8 cellular contexts compared by ENCODE assay signal in genomic region chr3:17151598-17152373, GRCh38.
DNase-seq lines count a peak whose midpoint lies in the region; ATAC-seq and TF ChIP-seq lines count a peak whose summit lies in the region.

No MANE protein-coding gene starts in this region.

- peak; percentile 81 for DNase-seq in GM06990 (ENCODE audit: extremely low read depth, insufficient read length)
- peak; percentile 24 for DNase-seq in NAMALWA (ENCODE audit: low spot score)
- DNase-seq in activated effector memory CD4-positive, alpha-beta T cell treated with Interleukin-2 at 50 U/mL for 16 hours, result peak; percentile 85
- DNase-seq in stimulated activated CD4-positive, alpha-beta T cell treated with anti-CD3 and anti-CD28 coated beads, Interleukin-1b, Interleukin-23, amount 100 ng/mL, for 24 hours (ENCODE audit: low read depth in 4 of 4, low spot score in 1 of 4), result peak; percentile 47 to 79 (median 58)
- DNase-seq in foreskin melanocyte, result no peak
- no peak for DNase-seq in NCI-H446 (lab: John Stamatoyannopoulos, UW)
- DNase-seq in Right ventricle myocardium superior, result no peak

- TF ChIP-seq CTCF in GM06990 (IDR thresholded peaks at IDR 0.05; ENCODE audit: insufficient read depth, low read length, poor library complexity, severe bottlenecking), result peak; percentile 15

- H3K36me3 ChIP-seq in GM06990 (ENCODE audit: control insufficient read depth, insufficient read depth, low read length), result peaks cover 18% of the 10 kb centered on the region

- no peaks in the 10 kb centered on the region for H3K27me3 ChIP-seq in GM06990 (replicated peaks; ENCODE audit: control insufficient read depth, insufficient read depth, low read length)

- ATAC-seq in GM21786 (IDR thresholded peaks at IDR 0.05; ENCODE audit: unreplicated experiment) (peak; percentile 96), Right ventricle myocardium superior (ENCODE audit: poor library complexity) (no peak)

- intact Hi-C loops in Right ventricle myocardium superior (cut with DNase I), result no loop called here

- peak overlapping the region; percentile 22; the same call in 1 of the 2 replicates for H3K4me3 ChIP-seq in GM06990 (replicated peaks; ENCODE audit: low read depth, low read length)

Comparison
In these comparisons a context has a peak if more than half of its experiments do, and no peak if none do; other contexts are left out.
1. DNase-seq: peak in GM06990 (single experiment), NAMALWA (single experiment), activated effector memory CD4-positive, alpha-beta T cell treated with Interleukin-2 at 50 U/mL for 16 hours (single experiment) and stimulated activated CD4-positive, alpha-beta T cell treated with anti-CD3 and anti-CD28 coated beads, Interleukin-1b, Interleukin-23, amount 100 ng/mL, for 24 hours (4 of 4); none in foreskin melanocyte (single experiment), NCI-H446 (0 of 2) and Right ventricle myocardium superior (single experiment).